8 cellular contexts compared by ENCODE assay signal in the genomic region with DNA sequence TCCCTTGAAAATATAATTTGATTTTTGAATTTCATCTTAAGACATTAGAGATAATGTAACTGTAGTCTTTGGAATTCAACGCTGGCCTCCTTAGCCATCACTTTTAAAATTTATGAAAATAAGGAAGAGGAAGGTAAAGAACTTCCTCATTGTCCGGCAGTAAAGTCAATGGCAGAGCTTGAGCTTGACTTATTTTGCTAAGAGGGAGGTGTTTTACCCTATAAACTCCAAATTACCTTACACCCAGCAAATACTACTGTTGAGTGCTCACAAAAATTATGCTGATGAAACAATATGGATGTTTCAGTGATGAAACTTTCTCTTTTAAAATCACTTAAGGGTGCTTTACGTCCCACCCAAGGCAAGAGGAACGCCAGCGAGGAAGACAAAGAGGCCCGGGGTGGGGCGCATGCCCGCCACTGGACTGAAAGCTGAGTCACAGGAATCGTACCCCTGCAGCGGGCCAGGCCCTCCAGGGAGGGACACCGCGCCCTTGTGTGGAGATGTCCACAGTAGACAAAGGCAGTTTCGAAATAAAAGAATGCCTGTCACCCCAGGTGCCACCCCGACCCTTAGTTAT. TPM values are rescaled to one million over a fixed set of nuclear protein-coding genes. Genes with fewer than 3 reads are reported as not detected.
DNase-seq lines count a peak whose midpoint lies in the region; ATAC-seq and TF ChIP-seq lines count a peak whose summit lies in the region.

No MANE protein-coding gene starts in this region.

- H3K4me2 ChIP-seq in skeletal muscle satellite cell (ENCODE audit: low read length), result peak overlapping the region; percentile 93

- no peaks in the 10 kb centered on the region for H3K27me3 ChIP-seq in brain microvascular endothelial cell (replicated peaks)
- H3K27me3 ChIP-seq in skeletal muscle satellite cell (ENCODE audit: control insufficient read depth, insufficient read depth, low read length), result no peaks in the 10 kb centered on the region

- H3K27ac ChIP-seq in HEK293 (ENCODE audit: extremely low read depth, low read depth, low read length) (peak overlapping the region; percentile 7; the same call in 1 of the 2 replicates), brain microvascular endothelial cell (peak overlapping the region; percentile 93)

- H3K36me3 ChIP-seq in HEK293 (ENCODE audit: control insufficient read depth in 2 of 2, insufficient read depth in 1 of 2, low read length in 2 of 2) (peaks cover 0 to 5% of the 10 kb centered on the region in 2 experiments; a peak in 1 of 3 replicates), brain microvascular endothelial cell (replicated peaks) (peaks cover 23% of the 10 kb centered on the region), skeletal muscle satellite cell (ENCODE audit: insufficient read depth, low read length) (peaks cover 26% of the 10 kb centered on the region)

- POLR2A ChIA-PET in HEK293 (lab: Yijun Ruan, JAX), result interaction anchor here (0.9 to 2.6 kb wide), 5 partner anchors 10 to 27 kb away, joined by 3 to 13 read pairs (median 5); no protein-coding TSS in a partner anchor

- peak; percentile 72 for DNase-seq in AG10803 (ENCODE audit: low read depth)
- DNase-seq in brain microvascular endothelial cell, result no peak
- DNase-seq in NCI-H2029 treated with DMSO at 0.1 percent for 48 hours (lab: John Stamatoyannopoulos, UW), result no peak

- TF ChIP-seq CTCF in AG10803 (conservative IDR thresholded peaks at IDR 0.05; ENCODE audit: low read length), result no peak
- no peak for TF ChIP-seq CTCF in HEK293 (tag by site-specific recombination; IDR thresholded peaks at IDR 0.05)
- no peak for TF ChIP-seq CTCF in brain microvascular endothelial cell (IDR thresholded peaks at IDR 0.05; ENCODE audit: low read depth, low read length, missing control alignments)

- H3K9me3 ChIP-seq in HEK293 (ENCODE audit: control insufficient read depth, insufficient read depth, low read depth, low read length) (no peaks in the 10 kb centered on the region), iPS-18c (ENCODE audit: control insufficient read depth, insufficient read depth, low read length) (peaks cover 6% of the 10 kb centered on the region), skeletal muscle satellite cell (replicated peaks; ENCODE audit: low read length) (no peaks in the 10 kb centered on the region)

- H3K4me1 ChIP-seq in HEK293 (ENCODE audit: control insufficient read depth, insufficient read depth, low read length), result no peaks in the 10 kb centered on the region
- H3K4me1 ChIP-seq in skeletal muscle satellite cell (ENCODE audit: control insufficient read depth, insufficient read depth, low read length), result peaks cover 21% of the 10 kb centered on the region

- CTCF ChIA-PET in HEK293 (lab: Yijun Ruan, JAX), result interaction anchor here (0.5 to 3.5 kb wide), 4 partner anchors 24 to 519 kb away, joined by 3 to 14 read pairs (median 5); no protein-coding TSS in a partner anchor

- peak overlapping the region; percentile 99 for H3K9ac ChIP-seq in skeletal muscle satellite cell (ENCODE audit: low read depth, low read length)

- peak overlapping the region; percentile 86 for H3K4me3 ChIP-seq in AG10803 (ENCODE audit: low read length)
- no peak overlapping the region; the same call in 1 of the 2 replicates for H3K4me3 ChIP-seq in HEK293 (ENCODE audit: low read depth, low read length)
- peak overlapping the region; percentile 84 for H3K4me3 ChIP-seq in brain microvascular endothelial cell (ENCODE audit: low read depth, low read length)
- peak overlapping the region; percentile 91 for H3K4me3 ChIP-seq in iPS-18c (ENCODE audit: insufficient read depth, low read depth, low read length)
- H3K4me3 ChIP-seq in skeletal muscle satellite cell (ENCODE audit: low read length), result peak overlapping the region; percentile 86

- ATAC-seq in SK-N-SH treated with all-trans-retinoic acid at 6 μM for 48 hours (peak; percentile 31), GM21515 (IDR thresholded peaks at IDR 0.05; ENCODE audit: unreplicated experiment) (no peak)

- in situ Hi-C loops in brain microvascular endothelial cell (cut with HindIII; ENCODE audit: low pct_ligation_motif_present, low sequenced_read_pairs), result no loop called here

TF ChIP-seq in HEK293, 187 proteins besides CTCF, POLR2A, EP300 and RAD21:
- no peak for TF ChIP-seq ZNF558 (tag by site-specific recombination; IDR thresholded peaks at IDR 0.05)
- TF ChIP-seq, protein P1, sequence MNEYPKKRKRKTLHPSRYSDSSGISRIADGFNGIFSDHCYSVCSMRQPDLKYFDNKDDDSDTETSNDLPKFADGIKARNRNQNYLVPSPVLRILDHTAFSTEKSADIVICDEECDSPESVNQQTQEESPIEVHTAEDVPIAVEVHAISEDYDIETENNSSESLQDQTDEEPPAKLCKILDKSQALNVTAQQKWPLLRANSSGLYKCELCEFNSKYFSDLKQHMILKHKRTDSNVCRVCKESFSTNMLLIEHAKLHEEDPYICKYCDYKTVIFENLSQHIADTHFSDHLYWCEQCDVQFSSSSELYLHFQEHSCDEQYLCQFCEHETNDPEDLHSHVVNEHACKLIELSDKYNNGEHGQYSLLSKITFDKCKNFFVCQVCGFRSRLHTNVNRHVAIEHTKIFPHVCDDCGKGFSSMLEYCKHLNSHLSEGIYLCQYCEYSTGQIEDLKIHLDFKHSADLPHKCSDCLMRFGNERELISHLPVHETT (tag by site-specific recombination; IDR thresholded peaks at IDR 0.05), result no peak
- TF ChIP-seq OSR2 (tag by site-specific recombination; IDR thresholded peaks at IDR 0.05), result no peak
- no peak for TF ChIP-seq ZSCAN23 (tag by site-specific recombination; IDR thresholded peaks at IDR 0.05)
- no peak for TF ChIP-seq BCL11B (tag by site-specific recombination; IDR thresholded peaks at IDR 0.05; ENCODE audit: low read depth)
- no peak for TF ChIP-seq TRIM28 (IDR thresholded peaks at IDR 0.05; ENCODE audit: borderline replicate concordance, low read length)
- TF ChIP-seq ZNF629 (tag by site-specific recombination; IDR thresholded peaks at IDR 0.05), result no peak
TF ChIP-seq in HEK293: peak in this region for 0.

TF ChIP-seq in SK-N-SH treated with all-trans-retinoic acid at 6 μM for 48 hours, 23 proteins besides CTCF, POLR2A, EP300 and RAD21:
- TF ChIP-seq ZNF565 (CRISPR knock-in tag; conservative IDR thresholded peaks at IDR 0.05; ENCODE audit: low read depth) (no peak), TCF4 (CRISPR knock-in tag; IDR thresholded peaks at IDR 0.05; ENCODE audit: borderline replicate concordance) (no peak), ZFP3 (CRISPR knock-in tag; IDR thresholded peaks at IDR 0.05) (no peak), ESRRG (CRISPR knock-in tag; IDR thresholded peaks at IDR 0.05) (no peak), ZFP30 (CRISPR knock-in tag; IDR thresholded peaks at IDR 0.05) (no peak), PPARA (CRISPR knock-in tag; IDR thresholded peaks at IDR 0.05; ENCODE audit: borderline replicate concordance) (no peak), ZC3H10 (CRISPR knock-in tag; IDR thresholded peaks at IDR 0.05) (no peak), GLIS3 (CRISPR knock-in tag; IDR thresholded peaks at IDR 0.05) (no peak)
- TF ChIP-seq, protein P2, sequence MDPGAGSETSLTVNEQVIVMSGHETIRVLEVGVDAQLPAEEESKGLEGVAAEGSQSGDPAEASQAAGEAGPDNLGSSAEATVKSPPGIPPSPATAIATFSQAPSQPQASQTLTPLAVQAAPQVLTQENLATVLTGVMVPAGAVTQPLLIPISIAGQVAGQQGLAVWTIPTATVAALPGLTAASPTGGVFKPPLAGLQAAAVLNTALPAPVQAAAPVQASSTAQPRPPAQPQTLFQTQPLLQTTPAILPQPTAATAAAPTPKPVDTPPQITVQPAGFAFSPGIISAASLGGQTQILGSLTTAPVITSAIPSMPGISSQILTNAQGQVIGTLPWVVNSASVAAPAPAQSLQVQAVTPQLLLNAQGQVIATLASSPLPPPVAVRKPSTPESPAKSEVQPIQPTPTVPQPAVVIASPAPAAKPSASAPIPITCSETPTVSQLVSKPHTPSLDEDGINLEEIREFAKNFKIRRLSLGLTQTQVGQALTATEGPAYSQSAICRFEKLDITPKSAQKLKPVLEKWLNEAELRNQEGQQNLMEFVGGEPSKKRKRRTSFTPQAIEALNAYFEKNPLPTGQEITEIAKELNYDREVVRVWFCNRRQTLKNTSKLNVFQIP (CRISPR knock-in tag; IDR thresholded peaks at IDR 0.05; ENCODE audit: borderline replicate concordance, low read depth), result no peak
- TF ChIP-seq, protein P3, sequence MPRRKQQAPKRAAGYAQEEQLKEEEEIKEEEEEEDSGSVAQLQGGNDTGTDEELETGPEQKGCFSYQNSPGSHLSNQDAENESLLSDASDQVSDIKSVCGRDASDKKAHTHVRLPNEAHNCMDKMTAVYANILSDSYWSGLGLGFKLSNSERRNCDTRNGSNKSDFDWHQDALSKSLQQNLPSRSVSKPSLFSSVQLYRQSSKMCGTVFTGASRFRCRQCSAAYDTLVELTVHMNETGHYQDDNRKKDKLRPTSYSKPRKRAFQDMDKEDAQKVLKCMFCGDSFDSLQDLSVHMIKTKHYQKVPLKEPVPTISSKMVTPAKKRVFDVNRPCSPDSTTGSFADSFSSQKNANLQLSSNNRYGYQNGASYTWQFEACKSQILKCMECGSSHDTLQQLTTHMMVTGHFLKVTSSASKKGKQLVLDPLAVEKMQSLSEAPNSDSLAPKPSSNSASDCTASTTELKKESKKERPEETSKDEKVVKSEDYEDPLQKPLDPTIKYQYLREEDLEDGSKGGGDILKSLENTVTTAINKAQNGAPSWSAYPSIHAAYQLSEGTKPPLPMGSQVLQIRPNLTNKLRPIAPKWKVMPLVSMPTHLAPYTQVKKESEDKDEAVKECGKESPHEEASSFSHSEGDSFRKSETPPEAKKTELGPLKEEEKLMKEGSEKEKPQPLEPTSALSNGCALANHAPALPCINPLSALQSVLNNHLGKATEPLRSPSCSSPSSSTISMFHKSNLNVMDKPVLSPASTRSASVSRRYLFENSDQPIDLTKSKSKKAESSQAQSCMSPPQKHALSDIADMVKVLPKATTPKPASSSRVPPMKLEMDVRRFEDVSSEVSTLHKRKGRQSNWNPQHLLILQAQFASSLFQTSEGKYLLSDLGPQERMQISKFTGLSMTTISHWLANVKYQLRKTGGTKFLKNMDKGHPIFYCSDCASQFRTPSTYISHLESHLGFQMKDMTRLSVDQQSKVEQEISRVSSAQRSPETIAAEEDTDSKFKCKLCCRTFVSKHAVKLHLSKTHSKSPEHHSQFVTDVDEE (CRISPR knock-in tag; IDR thresholded peaks at IDR 0.05), result no peak

RNA-seq across cellular contexts. Expression of a gene that starts 0.6 kb away (rescaled TPM):
- 6,299 and 7,116 TPM in 2 replicates for total RNA-seq in skeletal muscle satellite cell (2012; rRNA removed)
